In genomic region chr17:57671546-57672204, GRCh38 we compare ENCODE assay signal across 1 cellular context.
A peak's percentile ranks its signal among the peaks of the same experiment; 100 is the strongest.
TF ChIP-seq lines count a peak whose summit lies in the region.

No MANE protein-coding gene starts in this region.

TF ChIP-seq in H1, 55 proteins besides CTCF, POLR2A, EP300 and RAD21 (continued from another document):
- TF ChIP-seq TEAD4 (IDR thresholded peaks at IDR 0.05; ENCODE audit: low read depth, low read length) (no peak), JUN (IDR thresholded peaks at IDR 0.05; ENCODE audit: low read depth, low read length) (no peak), CTBP2 (IDR thresholded peaks at IDR 0.05; ENCODE audit: borderline replicate concordance, insufficient read depth, insufficient read length, low read length) (no peak), KDM5A (IDR thresholded peaks at IDR 0.05; ENCODE audit: low read length) (no peak), JUND (IDR thresholded peaks at IDR 0.05; ENCODE audit: low read length) (peak; percentile 15; the same call in 1 of the 2 replicates), SUZ12 (IDR thresholded peaks at IDR 0.05; ENCODE audit: low read length) (no peak), SIX5 (IDR thresholded peaks at IDR 0.05; ENCODE audit: low read depth, low read length) (no peak), SRF (IDR thresholded peaks at IDR 0.05; ENCODE audit: low read depth, low read length) (no peak), SIN3A (conservative IDR thresholded peaks at IDR 0.05 in 1 of 2, IDR thresholded peaks at IDR 0.05 in 1 of 2; ENCODE audit: low read depth in 1 of 2, low read length in 2 of 2) (0 out of 4 replicates have a peak, but pooled peaks of 1 of the 2 experiments have one; percentile 48), FOSL1 (IDR thresholded peaks at IDR 0.05; ENCODE audit: insufficient read depth, low read depth, low read length) (no peak), CREB1 (IDR thresholded peaks at IDR 0.05) (no peak), E2F6 (IDR thresholded peaks at IDR 0.05) (no peak), GTF2F1 (IDR thresholded peaks at IDR 0.05; ENCODE audit: borderline replicate concordance, low read depth, low read length) (no peak), CBX5 (IDR thresholded peaks at IDR 0.05; ENCODE audit: low read depth, low read length) (no peak), CBX8 (IDR thresholded peaks at IDR 0.05; ENCODE audit: borderline replicate concordance, low read depth, low read length) (no peak), NANOG (IDR thresholded peaks at IDR 0.05; ENCODE audit: insufficient read depth, low read depth, low read length, poor library complexity, severe bottlenecking) (peak; percentile 19), SP4 (IDR thresholded peaks at IDR 0.05; ENCODE audit: low read length) (no peak), MAFK (IDR thresholded peaks at IDR 0.05; ENCODE audit: low read depth, low read length) (no peak), USF2 (IDR thresholded peaks at IDR 0.05; ENCODE audit: low read length) (no peak), TAF1 (IDR thresholded peaks at IDR 0.05; ENCODE audit: low read depth, low read length) (no peak), CHD7 (IDR thresholded peaks at IDR 0.05; ENCODE audit: insufficient replicate concordance, low read length) (no peak), EGR1 (IDR thresholded peaks at IDR 0.05; ENCODE audit: borderline replicate concordance, low read depth, low read length) (no peak), RFX5 (IDR thresholded peaks at IDR 0.05; ENCODE audit: borderline replicate concordance, low read depth, low read length) (no peak), YY1 (IDR thresholded peaks at IDR 0.05; ENCODE audit: low read depth, low read length) (peak; percentile 69; the same call in 1 of the 2 replicates), HDAC2 (IDR thresholded peaks at IDR 0.05; ENCODE audit: borderline replicate concordance in 1 of 2, low read depth in 2 of 2, low read length in 2 of 2) (no peak), NRF1 (IDR thresholded peaks at IDR 0.05; ENCODE audit: low read depth, low read length) (no peak), SP2 (IDR thresholded peaks at IDR 0.05; ENCODE audit: low read length) (no peak), CHD1 (IDR thresholded peaks at IDR 0.05; ENCODE audit: low read depth, low read length) (no peak), RBBP5 (IDR thresholded peaks at IDR 0.05; ENCODE audit: borderline replicate concordance, low read depth, low read length) (no peak), BACH1 (IDR thresholded peaks at IDR 0.05; ENCODE audit: low read length) (no peak), ASH2L (IDR thresholded peaks at IDR 0.05; ENCODE audit: low read length) (no peak), EZH2 (IDR thresholded peaks at IDR 0.05; ENCODE audit: low read depth, low read length, severe bottlenecking) (no peak), KDM1A (IDR thresholded peaks at IDR 0.05; ENCODE audit: borderline replicate concordance, low read length) (no peak)
- TF ChIP-seq, protein P1, sequence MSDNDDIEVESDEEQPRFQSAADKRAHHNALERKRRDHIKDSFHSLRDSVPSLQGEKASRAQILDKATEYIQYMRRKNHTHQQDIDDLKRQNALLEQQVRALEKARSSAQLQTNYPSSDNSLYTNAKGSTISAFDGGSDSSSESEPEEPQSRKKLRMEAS (IDR thresholded peaks at IDR 0.05), result peak; percentile 24; the same call in 1 of the 2 replicates
